In genomic region chr7:80288175-80289122, GRCh38 we compare ENCODE assay signal across 11 cellular contexts.
A peak's percentile ranks its signal among the peaks of the same experiment; 100 is the strongest.
DNase-seq lines count a peak whose midpoint lies in the region; ATAC-seq, FAIRE-seq and TF ChIP-seq lines count a peak whose summit lies in the region.
"Had no signal": no experiment of that assay in that cellular context is flagged by ENCODE, and none has a peak within 500 bp of the region (broad histone marks: within the 10 kb centered on the region; RNA-seq: fewer than 3 reads in every experiment).

No MANE protein-coding gene starts in this region.

- POLR2A ChIA-PET in activated CD4-positive, alpha-beta T cell treated with anti-CD3 and anti-CD28 coated beads for 36 hours (lab: Charles Lee), result no interaction called here

- 90% methylated on average over 4 of the region's 4 CpGs for WGBS in liver

- TF ChIP-seq CTCF in BE2C (IDR thresholded peaks at IDR 0.05; ENCODE audit: low read depth, low read length), result 0 out of 2 replicates have a peak, but pooled peaks have one; percentile 26
- TF ChIP-seq CTCF in HFF-Myc (IDR thresholded peaks at IDR 0.05; ENCODE audit: low read depth, low read length, missing control alignments), result peak; percentile 10
- TF ChIP-seq CTCF in astrocyte of the spinal cord (IDR thresholded peaks at IDR 0.05; ENCODE audit: low read depth, low read length), result peak; percentile 1
- TF ChIP-seq CTCF in liver (IDR thresholded peaks at IDR 0.05; ENCODE audit: low read depth, low read length, missing input control), result no peak

- no peak for FAIRE-seq in GM12891 (lab: Jason Lieb, UNC)

- in situ Hi-C loops in astrocyte of the spinal cord (cut with HindIII; ENCODE audit: low sequenced_read_pairs), result no loop called here

- no peaks in the 10 kb centered on the region for H3K9me3 ChIP-seq in BE2C
- H3K9me3 ChIP-seq in liver (ENCODE audit: control insufficient read depth in 4 of 4, low read length in 3 of 4), result no peaks in the 10 kb centered on the region

- TF ChIP-seq RAD21 in liver (IDR thresholded peaks at IDR 0.05), result peak; percentile 44 to 60

- intact Hi-C loops in activated CD4-positive, alpha-beta T cell treated with anti-CD3 and anti-CD28 coated beads for 36 hours (cut with DNase I, micrococcal nuclease), result no loop called here

- no peak overlapping the region for H3K9ac ChIP-seq in liver (ENCODE audit: low read depth in 1 of 2, low read length in 2 of 2)

- no peak overlapping the region for H3K27ac Mint-ChIP-seq in activated CD4-positive, alpha-beta T cell treated with anti-CD3 and anti-CD28 coated beads for 36 hours

- H3K27me3 Mint-ChIP-seq in activated CD4-positive, alpha-beta T cell treated with anti-CD3 and anti-CD28 coated beads for 36 hours, result no peaks in the 10 kb centered on the region

- no peaks in the 10 kb centered on the region for H3K36me3 Mint-ChIP-seq in activated CD4-positive, alpha-beta T cell treated with anti-CD3 and anti-CD28 coated beads for 36 hours (ENCODE audit: low read depth)

- H3K9me3 Mint-ChIP-seq in activated CD4-positive, alpha-beta T cell treated with anti-CD3 and anti-CD28 coated beads for 36 hours (ENCODE audit: low read depth), result peaks cover 5% of the 10 kb centered on the region

- H3K4me1 Mint-ChIP-seq in activated CD4-positive, alpha-beta T cell treated with anti-CD3 and anti-CD28 coated beads for 36 hours, result no peaks in the 10 kb centered on the region

- no peak overlapping the region for H3K4me3 Mint-ChIP-seq in activated CD4-positive, alpha-beta T cell treated with anti-CD3 and anti-CD28 coated beads for 36 hours

- H3K4me3 ChIP-seq in BE2C (ENCODE audit: low read depth, low read length) (no peak overlapping the region), HFF-Myc (replicated peaks; ENCODE audit: low read depth, low read length) (no peak overlapping the region), astrocyte of the spinal cord (ENCODE audit: low read depth, low read length) (no peak overlapping the region), liver (ENCODE audit: low read depth in 1 of 3, low read length in 3 of 3) (no peak overlapping the region)
- H3K4me3 ChIP-seq: spleen had no signal

- H3K27ac ChIP-seq in liver (ENCODE audit: low read depth in 1 of 2, low read length in 2 of 2), result no peak overlapping the region
- H3K27ac ChIP-seq: spleen had no signal

- TF ChIP-seq POLR2A in GM12891 (IDR thresholded peaks at IDR 0.05; ENCODE audit: low read depth, low read length), result no peak

- no peaks in the 10 kb centered on the region for H3K36me3 ChIP-seq in BE2C
- H3K36me3 ChIP-seq in liver (ENCODE audit: control insufficient read depth in 4 of 4, insufficient read depth in 3 of 4, low read depth in 1 of 4, low read length in 3 of 4), result no peaks in the 10 kb centered on the region
- H3K36me3 ChIP-seq: spleen had no signal

- H3K4me1 ChIP-seq in BE2C (no peaks in the 10 kb centered on the region), liver (ENCODE audit: control insufficient read depth in 4 of 4, insufficient read depth in 4 of 4, low read length in 3 of 4) (peaks cover 0 to 6% (median 0%) of the 10 kb centered on the region in 4 donors)
- H3K4me1 ChIP-seq: spleen had no signal

- no peaks in the 10 kb centered on the region; the same call in 1 of the 2 replicates for H3K27me3 ChIP-seq in BE2C
- H3K27me3 ChIP-seq in liver (ENCODE audit: control insufficient read depth in 4 of 4, insufficient read depth in 4 of 4, low read length in 3 of 4), result no peaks in the 10 kb centered on the region
- H3K27me3 ChIP-seq: spleen had no signal

- CTCF ChIA-PET in activated CD4-positive, alpha-beta T cell treated with anti-CD3 and anti-CD28 coated beads for 36 hours (lab: Charles Lee), result no interaction called here

- no peak for ATAC-seq in activated CD4-positive, alpha-beta T cell treated with anti-CD3 and anti-CD28 coated beads for 36 hours
- no peak for ATAC-seq in GM21381 (IDR thresholded peaks at IDR 0.05; ENCODE audit: unreplicated experiment)
- ATAC-seq in HG03159 (IDR thresholded peaks at IDR 0.05; ENCODE audit: unreplicated experiment), result no peak

- DNase-seq in BE2C (no peak), HFF-Myc (ENCODE audit: extremely low read depth, low read depth) (no peak), astrocyte of the spinal cord (ENCODE audit: low read depth, low spot score) (peak; percentile 98), GM12891 (ENCODE audit: insufficient read length, low spot score) (no peak)
- no peak for DNase-seq in activated CD4-positive, alpha-beta T cell treated with anti-CD3 and anti-CD28 coated beads for 36 hours
- DNase-seq: activated CD4-positive, alpha-beta T cell treated with anti-CD3 and anti-CD28 coated beads for 48 hours; Calu3; spleen had no signal

TF ChIP-seq in liver, 16 proteins besides CTCF, POLR2A, EP300 and RAD21:
- TF ChIP-seq GABPA (IDR thresholded peaks at IDR 0.05 in 1 of 2, conservative IDR thresholded peaks at IDR 0.05 in 1 of 2) (no peak), YY1 (IDR thresholded peaks at IDR 0.05) (no peak), REST (IDR thresholded peaks at IDR 0.05) (no peak), HNF4A (conservative IDR thresholded peaks at IDR 0.05) (no peak), RXRA (IDR thresholded peaks at IDR 0.05) (no peak)
TF ChIP-seq in liver: peak in this region for 0.

TF ChIP-seq in GM12891, 5 proteins besides CTCF, POLR2A, EP300 and RAD21:
- no peak for TF ChIP-seq PAX5 (IDR thresholded peaks at IDR 0.05; ENCODE audit: insufficient read depth, low read length, severe bottlenecking)
- no peak for TF ChIP-seq SPI1 (IDR thresholded peaks at IDR 0.05; ENCODE audit: low read depth, low read length)
- TF ChIP-seq POLR2AphosphoS5 (IDR thresholded peaks at IDR 0.05; ENCODE audit: low read depth, low read length), result no peak
- no peak for TF ChIP-seq TAF1 (IDR thresholded peaks at IDR 0.05; ENCODE audit: low read depth, low read length)
- TF ChIP-seq POU2F2 (IDR thresholded peaks at IDR 0.05; ENCODE audit: low read depth, low read length), result no peak
